9 cellular contexts compared by ENCODE assay signal in the genomic region with DNA sequence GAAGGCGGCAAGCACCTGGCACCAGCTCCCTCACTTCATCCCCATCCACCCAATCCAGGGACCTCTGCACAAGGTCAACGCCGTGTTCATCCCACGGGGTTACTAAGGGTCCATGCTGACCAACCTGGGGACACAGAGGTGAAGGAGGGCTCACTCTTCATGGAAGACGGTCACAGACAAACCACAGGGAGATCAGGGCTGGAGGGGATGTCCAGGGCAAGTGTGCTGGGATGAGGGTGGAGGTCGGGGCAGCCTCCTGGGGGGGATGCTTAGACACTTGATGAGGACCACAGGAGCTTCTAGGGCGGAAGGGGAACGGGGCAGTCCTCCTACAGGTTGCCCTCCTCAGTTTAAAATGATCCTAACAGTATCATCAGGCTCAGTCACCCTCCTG. TPM values are rescaled to one million over a fixed set of nuclear protein-coding genes. Genes with fewer than 3 reads are reported as not detected.
DNase-seq lines count a peak whose midpoint lies in the region; ATAC-seq and TF ChIP-seq lines count a peak whose summit lies in the region.
"Had no signal": no experiment of that assay in that cellular context is flagged by ENCODE, and none has a peak within 500 bp of the region (broad histone marks: within the 10 kb centered on the region; RNA-seq: fewer than 3 reads in every experiment).

No MANE protein-coding gene starts in this region.

- in situ Hi-C loops in HAP-1 (cut with MboI; ENCODE audit: low sequenced_read_pairs), result no loop called here

- intact Hi-C loops in activated T-helper 1 cell treated with anti-CD3 and anti-CD28 coated beads, Interleukin-12 subunit alpha, Interleukin-12 subunit beta, Interleukin-2, Interleukin-4 antibody, amounts not matched to agents 30 ng/mL and 10 ng/mL and 1 ng/mL, durations not matched to agents 14 hours and 24 hours and 36 hours (cut with micrococcal nuclease), result loop anchor here (2.0 to 10.0 kb wide), 2 partner anchors 49 to 463 kb away; no protein-coding TSS in a partner anchor
- intact Hi-C loops in lower lobe of right lung (cut with DNase I), result no loop called here

- no peak for TF ChIP-seq EP300 in tibial nerve (IDR thresholded peaks at IDR 0.05)

- peak overlapping the region; percentile 64 for H3K27ac ChIP-seq in lower lobe of right lung
- peak overlapping the region in 3 of 4 donors; percentile 82 to 98 (median 91) for H3K27ac ChIP-seq in tibial nerve

- H3K4me3 ChIP-seq in lower lobe of right lung (no peak overlapping the region), tibial nerve (no peak overlapping the region), HAP-1 (no peak overlapping the region)

- no peak for ATAC-seq in activated T-cell treated with anti-CD3 and anti-CD28 coated beads, Interleukin-2, amount 50 U/mL, for 4 hours
- ATAC-seq in lower lobe of right lung, result no peak

- H3K4me1 Mint-ChIP-seq in activated T-cell treated with anti-CD3 and anti-CD28 coated beads, Interleukin-2, amount 50 U/mL, for 4 hours (ENCODE audit: low read depth), result peaks cover 93% of the 10 kb centered on the region
- H3K4me1 Mint-ChIP-seq in activated T-helper 1 cell treated with anti-CD3 and anti-CD28 coated beads, Interleukin-12 subunit alpha, Interleukin-12 subunit beta, Interleukin-2, Interleukin-4 antibody, amounts not matched to agents 30 ng/mL and 10 ng/mL and 1 ng/mL, durations not matched to agents 14 hours and 24 hours and 36 hours (ENCODE audit: low read depth), result peaks cover 90% of the 10 kb centered on the region

- H3K36me3 ChIP-seq in lower lobe of right lung, result peaks cover 33% of the 10 kb centered on the region
- peaks cover 0 to 26% (median 0%) of the 10 kb centered on the region in 3 donors for H3K36me3 ChIP-seq in tibial nerve
- H3K36me3 ChIP-seq in HAP-1 (replicated peaks), result peaks cover 15% of the 10 kb centered on the region

- peak overlapping the region; percentile 60 for H3K4me3 Mint-ChIP-seq in activated T-cell treated with anti-CD3 and anti-CD28 coated beads, Interleukin-2, amount 50 U/mL, for 4 hours
- H3K4me3 Mint-ChIP-seq in activated T-helper 1 cell treated with anti-CD3 and anti-CD28 coated beads, Interleukin-12 subunit alpha, Interleukin-12 subunit beta, Interleukin-2, Interleukin-4 antibody, amounts not matched to agents 30 ng/mL and 10 ng/mL and 1 ng/mL, durations not matched to agents 14 hours and 24 hours and 36 hours, result peak overlapping the region; percentile 76

- no peaks in the 10 kb centered on the region for H3K27me3 ChIP-seq in lower lobe of right lung (ENCODE audit: low read depth)
- H3K27me3 ChIP-seq in tibial nerve, result no peaks in the 10 kb centered on the region
- no peaks in the 10 kb centered on the region for H3K27me3 ChIP-seq in HAP-1 (ENCODE audit: low read depth)

- H3K36me3 Mint-ChIP-seq in activated T-cell treated with anti-CD3 and anti-CD28 coated beads, Interleukin-2, amount 50 U/mL, for 4 hours (ENCODE audit: insufficient read depth), result peaks cover 32% of the 10 kb centered on the region
- H3K36me3 Mint-ChIP-seq in activated T-helper 1 cell treated with anti-CD3 and anti-CD28 coated beads, Interleukin-12 subunit alpha, Interleukin-12 subunit beta, Interleukin-2, Interleukin-4 antibody, amounts not matched to agents 30 ng/mL and 10 ng/mL and 1 ng/mL, durations not matched to agents 14 hours and 24 hours and 36 hours (ENCODE audit: low read depth), result peaks cover 53% of the 10 kb centered on the region

- no peak for DNase-seq in activated T-cell treated with anti-CD3 and anti-CD28 coated beads, Interleukin-2, amount 50 U/mL, for 4 hours
- no peak for DNase-seq in activated T-cell treated with anti-CD3 and anti-CD28 coated beads, Interleukin-2, amount 50 U/mL, for 1 hour
- no peak for DNase-seq in activated T-helper 1 cell treated with anti-CD3 and anti-CD28 coated beads, Interleukin-12 subunit alpha, Interleukin-12 subunit beta, Interleukin-2, Interleukin-4 antibody, amounts not matched to agents 30 ng/mL and 10 ng/mL and 1 ng/mL, durations not matched to agents 14 hours and 24 hours and 36 hours (ENCODE audit: low spot score)
- no peak for DNase-seq in lower lobe of right lung
- no peak for DNase-seq in tibial nerve (ENCODE audit: low spot score in 2 of 2)
- DNase-seq in foreskin melanocyte, result no peak
- DNase-seq in ureter (ENCODE audit: low spot score), result no peak
- DNase-seq in HAP-1 (ENCODE audit: low spot score in 2 of 2), result no peak
- DNase-seq: NCI-H1417 treated with DMSO at 0.1 percent for 48 hours had no signal

- H3K9me3 ChIP-seq in lower lobe of right lung (no peaks in the 10 kb centered on the region), tibial nerve (no peaks in the 10 kb centered on the region), HAP-1 (no peaks in the 10 kb centered on the region)

- H3K27ac Mint-ChIP-seq in activated T-helper 1 cell treated with anti-CD3 and anti-CD28 coated beads, Interleukin-12 subunit alpha, Interleukin-12 subunit beta, Interleukin-2, Interleukin-4 antibody, amounts not matched to agents 30 ng/mL and 10 ng/mL and 1 ng/mL, durations not matched to agents 14 hours and 24 hours and 36 hours, result peak overlapping the region; percentile 98

- H3K9me3 Mint-ChIP-seq in activated T-cell treated with anti-CD3 and anti-CD28 coated beads, Interleukin-2, amount 50 U/mL, for 4 hours, result no peaks in the 10 kb centered on the region
- H3K9me3 Mint-ChIP-seq in activated T-helper 1 cell treated with anti-CD3 and anti-CD28 coated beads, Interleukin-12 subunit alpha, Interleukin-12 subunit beta, Interleukin-2, Interleukin-4 antibody, amounts not matched to agents 30 ng/mL and 10 ng/mL and 1 ng/mL, durations not matched to agents 14 hours and 24 hours and 36 hours, result no peaks in the 10 kb centered on the region

- TF ChIP-seq CTCF in lower lobe of right lung (IDR thresholded peaks at IDR 0.05), result no peak
- TF ChIP-seq CTCF in tibial nerve (IDR thresholded peaks at IDR 0.05), result no peak

- WGBS in tibial nerve, 2 donors, result 84 to 96% methylated on average over 8 of the region's 8 CpGs

- H3K27me3 Mint-ChIP-seq in activated T-cell treated with anti-CD3 and anti-CD28 coated beads, Interleukin-2, amount 50 U/mL, for 4 hours (ENCODE audit: low read depth), result no peaks in the 10 kb centered on the region
- no peaks in the 10 kb centered on the region for H3K27me3 Mint-ChIP-seq in activated T-helper 1 cell treated with anti-CD3 and anti-CD28 coated beads, Interleukin-12 subunit alpha, Interleukin-12 subunit beta, Interleukin-2, Interleukin-4 antibody, amounts not matched to agents 30 ng/mL and 10 ng/mL and 1 ng/mL, durations not matched to agents 14 hours and 24 hours and 36 hours (ENCODE audit: insufficient read depth)

- TF ChIP-seq POLR2A in tibial nerve (IDR thresholded peaks at IDR 0.05), result no peak

- H3K4me1 ChIP-seq in lower lobe of right lung, result peaks cover 70% of the 10 kb centered on the region
- H3K4me1 ChIP-seq in tibial nerve, result peaks cover 7 to 88% (median 68%) of the 10 kb centered on the region in 4 donors
- peaks cover 14% of the 10 kb centered on the region for H3K4me1 ChIP-seq in HAP-1

RNA-seq across cellular contexts. Expression of a gene that starts 46.7 kb away (rescaled TPM):
- total RNA-seq in activated T-cell treated with anti-CD3 and anti-CD28 coated beads, Interleukin-2, amount 50 U/mL, for 4 hours, result 10 to 100 TPM; 12.9 to 19.2 (median 18.2) TPM
- 31.8 and 32.7 TPM in 2 replicates for total RNA-seq in activated T-helper 1 cell treated with anti-CD3 and anti-CD28 coated beads, Interleukin-12 subunit alpha, Interleukin-12 subunit beta, Interleukin-2, Interleukin-4 antibody, amounts not matched to agents 30 ng/mL and 10 ng/mL and 1 ng/mL, durations not matched to agents 14 hours and 24 hours and 36 hours
- 40.7 TPM for total RNA-seq in lower lobe of right lung
- total RNA-seq in tibial nerve, result 10 to 100 TPM; 60.8 to 84.8 (median 78.8) TPM
- total RNA-seq in ureter, result 38.8 TPM
